ENCODE assay signal across 8 cellular contexts in the genomic region with DNA sequence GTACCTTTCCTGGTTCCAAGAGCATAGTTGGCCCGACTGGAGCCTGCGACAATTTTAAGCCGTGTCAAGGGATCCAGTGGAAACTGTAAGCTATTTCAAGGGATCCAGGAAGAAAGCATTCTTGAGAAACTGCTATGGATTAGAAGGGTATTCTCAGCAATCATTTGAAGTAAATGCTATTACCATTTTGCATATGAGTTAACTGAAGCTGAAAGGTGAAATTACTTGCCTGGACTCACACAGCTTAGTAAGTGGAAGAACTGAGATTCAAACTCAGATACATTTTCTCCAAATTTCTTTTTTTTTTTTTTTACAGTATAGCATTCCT. TPM values are rescaled to one million over a fixed set of nuclear protein-coding genes. Genes with fewer than 3 reads are reported as not detected.
DNase-seq lines count a peak whose midpoint lies in the region; ATAC-seq and TF ChIP-seq lines count a peak whose summit lies in the region.

No MANE protein-coding gene starts in this region.

- H3F3A ChIP-seq in GM23248 (ENCODE audit: insufficient read depth) = peaks cover 15% of the 10 kb centered on the region

- peak overlapping the region; percentile 82 for H3K9ac ChIP-seq in GM23248

- TF ChIP-seq POLR2A in gastrocnemius medialis (IDR thresholded peaks at IDR 0.05) = no peak

- peak overlapping the region; percentile 88; the same call in 1 of the 2 replicates for H3K27ac ChIP-seq in GM23248
- peak overlapping the region; percentile 82 for H3K27ac ChIP-seq in RWPE1
- H3K27ac ChIP-seq in gastrocnemius medialis = peak overlapping the region; percentile 77 to 89 (median 86)

- ATAC-seq in gastrocnemius medialis (no peak), GM19452 (IDR thresholded peaks at IDR 0.05; ENCODE audit: unreplicated experiment) (no peak), sciatic nerve (no peak), HG02642 (IDR thresholded peaks at IDR 0.05; ENCODE audit: poor library complexity, unreplicated experiment) (no peak)

- WGBS in GM23248 (ENCODE audit: low coverage in 1 of 2, low lambda C conversion rate in 2 of 2, missing lambda C conversion rate in 2 of 2), 2 experiments = 2 to 3% methylated on average over 3 of the region's 3 CpGs

- CTCF ChIA-PET in RWPE1 (lab: Yijun Ruan, JAX) = interaction anchor here (0.7 to 1.6 kb wide), 10 partner anchors 9 to 293 kb away, joined by 3 to 11 read pairs (median 5); no protein-coding TSS in a partner anchor

- peak overlapping the region; percentile 98 for H3K4me2 ChIP-seq in GM23248 (ENCODE audit: unreplicated experiment)

- no peaks in the 10 kb centered on the region for H3K36me3 ChIP-seq in GM23248 (ENCODE audit: low read depth)
- no peaks in the 10 kb centered on the region for H3K36me3 ChIP-seq in gastrocnemius medialis

- POLR2A ChIA-PET in RWPE1 (lab: Yijun Ruan, JAX; ENCODE audit: low non-redundant PET) = no interaction called here

- no peak for DNase-seq in GM23248
- DNase-seq in RWPE1 (ENCODE audit: low spot score) = no peak
- no peak for DNase-seq in fibroblast of pulmonary artery (ENCODE audit: low read depth)
- no peak for DNase-seq in gastrocnemius medialis
- DNase-seq in glomerular visceral epithelial cell (ENCODE audit: extremely low spot score) = no peak
- DNase-seq in sciatic nerve (ENCODE audit: low spot score) = no peak

- H3K9me2 ChIP-seq in GM23248 (ENCODE audit: insufficient read depth) = no peaks in the 10 kb centered on the region

- H3K9me3 ChIP-seq in GM23248 (ENCODE audit: low read depth) = no peaks in the 10 kb centered on the region
- no peaks in the 10 kb centered on the region for H3K9me3 ChIP-seq in gastrocnemius medialis

- peak overlapping the region; percentile 100 for H2AFZ ChIP-seq in GM23248

- TF ChIP-seq CTCF in RWPE1 (conservative IDR thresholded peaks at IDR 0.05; ENCODE audit: low read depth) (no peak), fibroblast of pulmonary artery (IDR thresholded peaks at IDR 0.05; ENCODE audit: low read length, missing control alignments) (no peak), gastrocnemius medialis (IDR thresholded peaks at IDR 0.05 in 4 of 5, conservative IDR thresholded peaks at IDR 0.05 in 1 of 5) (no peak)

- intact Hi-C loops in gastrocnemius medialis (cut with DNase I; ENCODE audit: low total_unique reads) (no loop called here), sciatic nerve (cut with DNase I) (no loop called here)

- no peaks in the 10 kb centered on the region for H4K20me1 ChIP-seq in GM23248 (ENCODE audit: insufficient read depth)

- in situ Hi-C loops in GM23248 (cut with MboI) = no loop called here
- in situ Hi-C loops in gastrocnemius medialis (cut with MboI; ENCODE audit: low sequenced_read_pairs in 4 of 4) = no loop called here

- 0 out of 2 replicates have a peak, but pooled peaks cover 11% of the 10 kb centered on the region for H3K4me1 ChIP-seq in GM23248 (ENCODE audit: insufficient read depth)
- H3K4me1 ChIP-seq in gastrocnemius medialis = peaks cover 11 to 19% of the 10 kb centered on the region in 2 donors

- no peaks in the 10 kb centered on the region for H3K79me2 ChIP-seq in GM23248 (ENCODE audit: insufficient read depth)

- H3K4me3 ChIP-seq in GM23248 (peak overlapping the region; percentile 98), fibroblast of pulmonary artery (replicated peaks; ENCODE audit: low read depth, low read length) (peak overlapping the region; percentile 92), gastrocnemius medialis (peak overlapping the region; percentile 59 to 80 (median 74))

- H3K27me3 ChIP-seq in GM23248 (replicated peaks; ENCODE audit: insufficient read depth) = no peaks in the 10 kb centered on the region
- peaks cover 0 to 5% (median 0%) of the 10 kb centered on the region in 3 donors for H3K27me3 ChIP-seq in gastrocnemius medialis

RNA-seq across cellular contexts. Expression of gene ZNF684, which starts 0.6 kb away (rescaled TPM):
- total RNA-seq in GM23248 (2014; rRNA removed; shearing (Covaris generic)) = 6.2 and 9.1 TPM in 2 replicates
- polyA plus RNA-seq in GM23248 (2016; fragmentation: Nextera tagmentation; extraction: Ambion mirVana) = 2.8 and 3.3 TPM in 2 replicates
- total RNA-seq in gastrocnemius medialis = 1 to 10 TPM; 2.0 to 7.1 (median 2.9) TPM
- 7.0 TPM for total RNA-seq in sciatic nerve

RNA-seq across cellular contexts. Expression of gene EXO5, which starts 23.5 kb away (rescaled TPM):
- total RNA-seq in GM23248 (2014; rRNA removed; shearing (Covaris generic)) = 6.6 and 23.8 TPM in 2 replicates
- 8.6 and 11.2 TPM in 2 replicates for polyA plus RNA-seq in GM23248 (2016; fragmentation: Nextera tagmentation; extraction: Ambion mirVana)
- total RNA-seq in gastrocnemius medialis (1 to 10 TPM in 3 of 4 donors, under 1 TPM in 1; 0.95 to 3.1 (median 1.7) TPM), sciatic nerve (5.2 TPM)

RNA-seq across cellular contexts. Expression of gene ZFP69, which starts 54.9 kb away (rescaled TPM):
- 1.9 and 2.9 TPM in 2 replicates for total RNA-seq in GM23248 (2014; rRNA removed; shearing (Covaris generic))
- 2.5 and 3.8 TPM in 2 replicates for polyA plus RNA-seq in GM23248 (2016; fragmentation: Nextera tagmentation; extraction: Ambion mirVana)
- total RNA-seq in gastrocnemius medialis (under 1 TPM in 3 of 4 donors, not detected in 1; 0.13 to 0.41 (median 0.29) TPM), sciatic nerve (5.1 TPM)
